ENCODE assay signal across 8 cellular contexts in the genomic region with DNA sequence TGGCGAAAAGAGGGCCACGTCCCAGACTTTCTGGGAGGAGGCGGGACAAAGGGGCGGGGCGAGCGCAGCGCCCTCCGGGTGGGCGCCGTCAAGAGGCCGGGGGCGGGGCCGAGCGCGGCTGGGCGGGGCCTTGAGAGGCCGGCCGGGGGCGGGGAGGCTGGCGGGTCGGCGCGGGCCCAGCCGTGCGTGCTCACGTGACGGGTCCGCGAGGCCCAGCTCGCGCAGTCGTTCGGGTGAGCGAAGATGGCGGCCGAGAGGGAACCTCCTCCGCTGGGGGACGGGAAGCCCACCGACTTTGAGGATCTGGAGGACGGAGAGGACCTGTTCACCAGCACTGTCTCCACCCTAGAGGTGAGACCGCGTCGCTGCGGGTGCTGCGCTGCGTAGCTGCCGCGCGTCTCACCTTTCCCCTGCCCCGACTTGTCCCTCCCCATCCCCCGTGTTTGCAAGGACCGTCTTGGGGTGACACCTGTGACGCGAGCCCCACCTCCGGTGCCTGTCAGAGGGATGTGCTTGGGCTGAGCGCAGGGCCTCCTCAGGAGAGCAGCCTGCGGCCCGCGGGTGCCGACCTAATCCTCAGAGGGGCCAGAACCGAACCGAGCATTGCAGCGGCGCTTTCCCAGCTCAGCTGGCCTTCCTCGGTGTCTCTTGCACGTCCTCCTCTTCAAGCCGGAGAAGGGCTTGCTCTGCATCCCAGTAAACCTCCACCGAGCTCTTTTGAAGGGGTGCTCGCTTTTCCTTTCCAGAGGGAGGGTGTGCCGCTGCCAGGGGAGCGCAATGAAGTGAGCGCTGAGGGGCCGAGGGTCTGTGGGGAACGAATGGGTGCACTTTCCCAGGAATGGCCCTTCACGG.
DNase-seq lines count a peak whose midpoint lies in the region; ATAC-seq and TF ChIP-seq lines count a peak whose summit lies in the region.

A gene with protein sequence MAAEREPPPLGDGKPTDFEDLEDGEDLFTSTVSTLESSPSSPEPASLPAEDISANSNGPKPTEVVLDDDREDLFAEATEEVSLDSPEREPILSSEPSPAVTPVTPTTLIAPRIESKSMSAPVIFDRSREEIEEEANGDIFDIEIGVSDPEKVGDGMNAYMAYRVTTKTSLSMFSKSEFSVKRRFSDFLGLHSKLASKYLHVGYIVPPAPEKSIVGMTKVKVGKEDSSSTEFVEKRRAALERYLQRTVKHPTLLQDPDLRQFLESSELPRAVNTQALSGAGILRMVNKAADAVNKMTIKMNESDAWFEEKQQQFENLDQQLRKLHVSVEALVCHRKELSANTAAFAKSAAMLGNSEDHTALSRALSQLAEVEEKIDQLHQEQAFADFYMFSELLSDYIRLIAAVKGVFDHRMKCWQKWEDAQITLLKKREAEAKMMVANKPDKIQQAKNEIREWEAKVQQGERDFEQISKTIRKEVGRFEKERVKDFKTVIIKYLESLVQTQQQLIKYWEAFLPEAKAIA (plus strand): TSS at position 220 of the 852 bp plus-strand sequence. CDS start 24 bp downstream, at position 244.

- peaks cover 27% of the 10 kb centered on the region for H3K4me1 ChIP-seq in KMS-11 (ENCODE audit: low read depth, poor library complexity, severe bottlenecking)

- H3K9ac ChIP-seq in KMS-11, result peak within 1 kb of the TSS; percentile 63

- H3K79me2 ChIP-seq in KMS-11 (ENCODE audit: insufficient read depth, low read depth), result peaks cover 48% of the 10 kb centered on the region

- H3K9me3 Mint-ChIP-seq in nephron progenitor cell, result peaks cover 6% of the 10 kb centered on the region
- no peaks in the 10 kb centered on the region for H3K9me3 Mint-ChIP-seq in stimulated activated naive CD8-positive, alpha-beta T cell treated with anti-CD3 and anti-CD28 coated beads, Interleukin-15, amount 100 ng/mL, for 72 hours

- H3K36me3 Mint-ChIP-seq in nephron progenitor cell (ENCODE audit: low read depth), result peaks cover 21% of the 10 kb centered on the region

- TF ChIP-seq CTCF in KMS-11 (conservative IDR thresholded peaks at IDR 0.05; ENCODE audit: low read depth, low read length) (no peak), nephron progenitor cell (IDR thresholded peaks at IDR 0.05) (peak; percentile 10)

- peak within 1 kb of the TSS; percentile 81 for H2AFZ ChIP-seq in KMS-11 (ENCODE audit: low read depth)

- H3K27me3 ChIP-seq in KMS-11 (ENCODE audit: insufficient read depth, low read depth), result no peaks in the 10 kb centered on the region

- DNase-seq in EH (ENCODE audit: low read depth), result peak; percentile 89
- peak; percentile 52 for DNase-seq in SHP77 treated with DMSO at 0.1 percent for 48 hours (lab: John Stamatoyannopoulos, UW)
- peak; percentile 95 for DNase-seq in activated effector memory CD4-positive, alpha-beta T cell treated with anti-CD3 and anti-CD28 coated beads, Interleukin-2, amount 50 U/mL, for 16 hours
- DNase-seq in fibroblast of the conjunctiva (ENCODE audit: low read depth), result peak; percentile 74
- DNase-seq in nephron progenitor cell, result peak; percentile 97
- peak; percentile 87 for DNase-seq in stimulated activated naive CD8-positive, alpha-beta T cell treated with anti-CD3 and anti-CD28 coated beads, Interleukin-15, amount 100 ng/mL, for 72 hours

- peaks cover 44% of the 10 kb centered on the region for H3K4me1 Mint-ChIP-seq in nephron progenitor cell
- H3K4me1 Mint-ChIP-seq in stimulated activated naive CD8-positive, alpha-beta T cell treated with anti-CD3 and anti-CD28 coated beads, Interleukin-15, amount 100 ng/mL, for 72 hours, result peaks cover 19% of the 10 kb centered on the region

- H3K27ac ChIP-seq in KMS-11, result peak within 1 kb of the TSS; percentile 63

- peak within 1 kb of the TSS; percentile 86 for H3K4me2 ChIP-seq in KMS-11

- H3K4me3 Mint-ChIP-seq in nephron progenitor cell, result peak within 1 kb of the TSS; percentile 98
- peak within 1 kb of the TSS; percentile 95 to 99 for H3K4me3 Mint-ChIP-seq in stimulated activated naive CD8-positive, alpha-beta T cell treated with anti-CD3 and anti-CD28 coated beads, Interleukin-15, amount 100 ng/mL, for 72 hours

- no peaks in the 10 kb centered on the region for H4K20me1 ChIP-seq in KMS-11 (ENCODE audit: insufficient read depth)

- no peaks in the 10 kb centered on the region for H3K36me3 ChIP-seq in KMS-11 (ENCODE audit: insufficient read depth)

- ATAC-seq in GM21737 (IDR thresholded peaks at IDR 0.05; ENCODE audit: unreplicated experiment), result peak; percentile 93
- peak; percentile 92 for ATAC-seq in stimulated activated naive CD8-positive, alpha-beta T cell treated with anti-CD3 and anti-CD28 coated beads, Interleukin-15, amount 100 ng/mL, for 72 hours

- H3K27ac Mint-ChIP-seq in nephron progenitor cell, result peak within 1 kb of the TSS; percentile 99
- H3K27ac Mint-ChIP-seq in stimulated activated naive CD8-positive, alpha-beta T cell treated with anti-CD3 and anti-CD28 coated beads, Interleukin-15, amount 100 ng/mL, for 72 hours, result peak within 1 kb of the TSS; percentile 94 to 97

- no peak within 1 kb of the TSS for H3K4me3 ChIP-seq in KMS-11 (IDR thresholded peaks at IDR 0.05; ENCODE audit: insufficient read depth, low read depth, low read length)

- peaks cover 8% of the 10 kb centered on the region for H3K27me3 Mint-ChIP-seq in nephron progenitor cell (ENCODE audit: low read depth, poor library complexity)
- H3K27me3 Mint-ChIP-seq in stimulated activated naive CD8-positive, alpha-beta T cell treated with anti-CD3 and anti-CD28 coated beads, Interleukin-15, amount 100 ng/mL, for 72 hours, result peaks cover 14% of the 10 kb centered on the region
